8 cellular contexts compared by ENCODE assay signal in the genomic region with DNA sequence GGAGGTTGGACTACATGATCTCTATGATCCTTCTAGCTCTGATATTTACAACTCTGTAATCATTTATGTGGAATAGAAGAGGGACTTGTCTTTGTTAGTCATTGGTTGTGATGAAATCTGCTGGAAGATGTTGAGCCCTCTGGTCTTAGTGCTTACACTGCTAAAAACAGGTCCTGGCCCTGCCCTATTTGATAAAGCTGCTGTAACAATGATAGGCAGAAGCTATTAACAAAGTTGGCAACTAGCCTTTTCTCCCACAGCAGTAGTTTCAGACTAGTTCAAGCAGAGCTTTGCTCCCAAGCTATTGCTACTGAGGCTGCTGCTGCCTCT.
A peak's percentile ranks its signal among the peaks of the same experiment; 100 is the strongest.
DNase-seq lines count a peak whose midpoint lies in the region; ATAC-seq and TF ChIP-seq lines count a peak whose summit lies in the region.
"Had no signal": no experiment of that assay in that cellular context is flagged by ENCODE, and none has a peak within 500 bp of the region (broad histone marks: within the 10 kb centered on the region; RNA-seq: fewer than 3 reads in every experiment).

No MANE protein-coding gene starts in this region.

- H3K9me2 ChIP-seq in OCI-LY7 (ENCODE audit: insufficient read depth, low read length) = no peaks in the 10 kb centered on the region

- peaks cover 7% of the 10 kb centered on the region; the same call in 1 of the 2 replicates for H3K9me3 ChIP-seq in SK-N-MC (ENCODE audit: low read depth, low read length)
- H3K9me3 ChIP-seq in OCI-LY7 (ENCODE audit: low read length) = peaks cover 15% of the 10 kb centered on the region; the same call in 1 of the 2 replicates
- H3K9me3 ChIP-seq: SJSA1 had no signal

- ATAC-seq in GM21786 (IDR thresholded peaks at IDR 0.05; ENCODE audit: unreplicated experiment) = peak; percentile 8

- H3K27ac ChIP-seq in SK-N-MC (peak overlapping the region; percentile 43; the same call in 1 of the 2 replicates), OCI-LY7 (ENCODE audit: low read depth, low read length, poor library complexity, severe bottlenecking) (no peak overlapping the region)

- DNase-seq in SK-N-MC (ENCODE audit: low read depth, low spot score) = no peak
- peak; percentile 79 for DNase-seq in fibroblast of mammary gland (ENCODE audit: low read depth)
- DNase-seq in osteocyte (ENCODE audit: extremely low spot score, unreplicated experiment) = no peak
- DNase-seq in foreskin melanocyte = no peak
- DNase-seq in OCI-LY7 (ENCODE audit: low spot score) = no peak
- DNase-seq in GM19238 (ENCODE audit: insufficient read length, low spot score) = no peak

- no peak for TF ChIP-seq CTCF in fibroblast of mammary gland (conservative IDR thresholded peaks at IDR 0.05; ENCODE audit: control insufficient read depth, insufficient read depth, low read depth, low read length)
- TF ChIP-seq CTCF in osteocyte (IDR thresholded peaks at IDR 0.05) = no peak
- TF ChIP-seq CTCF in OCI-LY7 (conservative IDR thresholded peaks at IDR 0.05; ENCODE audit: low read length) = no peak

- H3K27ac Mint-ChIP-seq in osteocyte (ENCODE audit: unreplicated experiment) = peak overlapping the region; percentile 23

- H3K9ac ChIP-seq in SK-N-MC (ENCODE audit: insufficient read length) = no peak overlapping the region

- H3K4me1 Mint-ChIP-seq in osteocyte (ENCODE audit: unreplicated experiment) = peaks cover 26% of the 10 kb centered on the region

- no peak overlapping the region for H2AFZ ChIP-seq in OCI-LY7 (ENCODE audit: low read length)

- no TSS peak for BruUV-seq in OCI-LY7 (replicated peaks; lab: Mats Ljungman, UMichigan)

- H3K27me3 Mint-ChIP-seq in osteocyte (ENCODE audit: unreplicated experiment) = no peaks in the 10 kb centered on the region

- no peak overlapping the region for H3K4me2 ChIP-seq in OCI-LY7 (ENCODE audit: low read length)

- H3K4me3 ChIP-seq in SK-N-MC (no peak overlapping the region), fibroblast of mammary gland (ENCODE audit: control insufficient read depth, low read depth, low read length) (no peak overlapping the region), OCI-LY7 (ENCODE audit: low read depth, low read length, poor library complexity, severe bottlenecking) (no peak overlapping the region)
- H3K4me3 ChIP-seq: SJSA1 had no signal

- no peak overlapping the region for H3K4me3 Mint-ChIP-seq in osteocyte (ENCODE audit: unreplicated experiment)

- intact Hi-C loops in OCI-LY7 (cut with micrococcal nuclease; ENCODE audit: unreplicated experiment) = no loop called here

- H3K36me3 ChIP-seq in SK-N-MC (ENCODE audit: insufficient read depth, low read length) (peaks cover 8% of the 10 kb centered on the region), OCI-LY7 (ENCODE audit: insufficient read depth, low read length) (peaks cover 16% of the 10 kb centered on the region)

- peaks cover 6% of the 10 kb centered on the region for H3K9me3 Mint-ChIP-seq in osteocyte (ENCODE audit: unreplicated experiment)

- H3K4me1 ChIP-seq in OCI-LY7 (ENCODE audit: insufficient read depth, low read length, poor library complexity, severe bottlenecking) = peaks cover 18% of the 10 kb centered on the region

- no peaks in the 10 kb centered on the region for H4K20me1 ChIP-seq in OCI-LY7 (ENCODE audit: insufficient read depth, low read length)

- CTCF ChIA-PET in OCI-LY7 (lab: Charles Lee; ENCODE audit: unreplicated experiment) = no interaction called here

- POLR2A ChIA-PET in OCI-LY7 (lab: Charles Lee) = interaction anchor here (0.6 to 1.1 kb wide), 5 partner anchors 9 to 132 kb away, joined by 3 read pairs; no protein-coding TSS in a partner anchor

- H3K36me3 Mint-ChIP-seq in osteocyte (ENCODE audit: unreplicated experiment) = peaks cover 27% of the 10 kb centered on the region

- H3K79me2 ChIP-seq in OCI-LY7 (ENCODE audit: insufficient read depth, low read depth, low read length) = no peaks in the 10 kb centered on the region
